ENCODE assay signal across 19 cellular contexts in genomic region chr1:161952603-161953172, GRCh38.
"Had no signal": no experiment of that assay in that cellular context is flagged by ENCODE, and none has a peak within 500 bp of the region (broad histone marks: within the 10 kb centered on the region; RNA-seq: fewer than 3 reads in every experiment).

No MANE protein-coding gene starts in this region.

- H3K9me3 Mint-ChIP-seq: activated CD4-positive, alpha-beta T cell treated with anti-CD3 and anti-CD28 coated beads, Interleukin-2, amount 10 ng/mL, durations not matched to agents 24 days and 14 days; activated naive CD8-positive, alpha-beta T cell treated with anti-CD3 and anti-CD28 coated beads for 36 hours; activated T-cell treated with anti-CD3 and anti-CD28 coated beads, Interleukin-2, amount 50 U/mL, for 72 hours; brain; central memory CD8-positive, alpha-beta T cell; naive thymus-derived CD4-positive, alpha-beta T cell; T-helper 2 cell treated with Interferon-gamma antibody and Interleukin-4, amounts not matched to agents 5 μg/mL and 100 μg/mL, for 36 hours had no signal

- H3K36me3 Mint-ChIP-seq: brain had no signal

- DNase-seq: activated CD4-positive, alpha-beta T cell treated with anti-CD3 and anti-CD28 coated beads, Interleukin-2, amount 10 ng/mL, durations not matched to agents 24 days and 14 days; activated CD4-positive, CD25-positive, alpha-beta regulatory T cell; activated CD8-positive, alpha-beta memory T cell treated with anti-CD3 and anti-CD28 coated beads, Interleukin-2, amount 50 U/mL, for 48 hours; activated CD8-positive, alpha-beta T cell treated with anti-CD3 and anti-CD28 coated beads, Interleukin-2, amount 10 ng/mL, durations not matched to agents 7 days and 5 days; activated gamma-delta T cell treated with Interleukin-2 at 50 U/mL for 16 hours; activated naive CD8-positive, alpha-beta T cell treated with anti-CD3 and anti-CD28 coated beads for 36 hours; activated T-cell treated with anti-CD3 and anti-CD28 coated beads, Interleukin-2, amount 50 U/mL, for 72 hours; cortex of kidney; effector memory CD4-positive, alpha-beta T cell; hippocampal formation; kidney; left lung; mammary epithelial cell; naive thymus-derived CD4-positive, alpha-beta T cell; pancreas; stimulated activated CD4-positive, alpha-beta T cell treated with anti-CD3 and anti-CD28 coated beads, Interleukin-1b, Interleukin-23, amount 100 ng/mL, for 48 hours had no signal

- H3K4me3 ChIP-seq: left lung, pancreas had no signal

- H3K4me3 Mint-ChIP-seq: activated CD4-positive, alpha-beta T cell treated with anti-CD3 and anti-CD28 coated beads, Interleukin-2, amount 10 ng/mL, durations not matched to agents 24 days and 14 days; activated CD8-positive, alpha-beta T cell treated with anti-CD3 and anti-CD28 coated beads, Interleukin-2, amount 10 ng/mL, durations not matched to agents 7 days and 5 days; activated naive CD8-positive, alpha-beta T cell treated with anti-CD3 and anti-CD28 coated beads for 36 hours; activated T-cell treated with anti-CD3 and anti-CD28 coated beads, Interleukin-2, amount 50 U/mL, for 72 hours; brain; central memory CD8-positive, alpha-beta T cell; T-helper 2 cell treated with Interferon-gamma antibody and Interleukin-4, amounts not matched to agents 5 μg/mL and 100 μg/mL, for 36 hours had no signal

- H3K27ac Mint-ChIP-seq: activated CD4-positive, alpha-beta T cell treated with anti-CD3 and anti-CD28 coated beads, Interleukin-2, amount 10 ng/mL, durations not matched to agents 24 days and 14 days; activated naive CD8-positive, alpha-beta T cell treated with anti-CD3 and anti-CD28 coated beads for 36 hours; T-helper 2 cell treated with Interferon-gamma antibody and Interleukin-4, amounts not matched to agents 5 μg/mL and 100 μg/mL, for 36 hours had no signal

- H3K27me3 Mint-ChIP-seq: activated CD4-positive, alpha-beta T cell treated with anti-CD3 and anti-CD28 coated beads, Interleukin-2, amount 10 ng/mL, durations not matched to agents 24 days and 14 days; activated naive CD8-positive, alpha-beta T cell treated with anti-CD3 and anti-CD28 coated beads for 36 hours; central memory CD8-positive, alpha-beta T cell; naive thymus-derived CD4-positive, alpha-beta T cell had no signal

- H3K4me1 ChIP-seq: pancreas had no signal

- H3K27me3 ChIP-seq: left lung, pancreas had no signal

- H3K9me3 ChIP-seq: left lung, pancreas had no signal

- H3K36me3 ChIP-seq: pancreas had no signal

- H3K27ac ChIP-seq: left lung, pancreas had no signal
